ENCODE assay signal across 8 cellular contexts in genomic region chr2:44342854-44343253, GRCh38. TPM values are rescaled to one million over a fixed set of nuclear protein-coding genes. Genes with fewer than 3 reads are reported as not detected.
DNase-seq lines count a peak whose midpoint lies in the region; ATAC-seq and TF ChIP-seq lines count a peak whose summit lies in the region.

No MANE protein-coding gene starts in this region.

- H3K9me3 ChIP-seq in left ventricle myocardium inferior (replicated peaks) (no peaks in the 10 kb centered on the region), right cardiac atrium (ENCODE audit: control insufficient read depth, low read length) (no peaks in the 10 kb centered on the region), thyroid gland (no peaks in the 10 kb centered on the region)

- no peak overlapping the region for H3K4me3 ChIP-seq in left ventricle myocardium inferior
- no peak overlapping the region for H3K4me3 ChIP-seq in right cardiac atrium (ENCODE audit: low read length)
- H3K4me3 ChIP-seq in thyroid gland (replicated peaks in 1 of 3), result no peak overlapping the region

- WGBS in right cardiac atrium, result 92% methylated on average over 1 of the region's 1 CpG
- 94% methylated on average over 1 of the region's 1 CpG for WGBS in thyroid gland, 2 donors

- intact Hi-C loops in left ventricle myocardium inferior (cut with micrococcal nuclease), result no loop called here
- intact Hi-C loops in right cardiac atrium (cut with DNase I), result no loop called here
- intact Hi-C loops in thyroid gland (cut with DNase I), result no loop called here

- H3K27ac ChIP-seq in left ventricle myocardium inferior (replicated peaks) (no peak overlapping the region), right cardiac atrium (ENCODE audit: low read length) (no peak overlapping the region), thyroid gland (no peak overlapping the region)

- no peak overlapping the region for H3K4me3 Mint-ChIP-seq in endothelial cell (ENCODE audit: unreplicated experiment)

- TF ChIP-seq CTCF in left ventricle myocardium inferior (IDR thresholded peaks at IDR 0.05; ENCODE audit: borderline replicate concordance) (peak; percentile 48), endothelial cell (IDR thresholded peaks at IDR 0.05; ENCODE audit: unreplicated experiment) (peak; percentile 62), thyroid gland (IDR thresholded peaks at IDR 0.05) (peak in 4 of 6 experiments; percentile 31 to 54 (median 38))

- H3K4me1 Mint-ChIP-seq in endothelial cell (ENCODE audit: unreplicated experiment), result no peaks in the 10 kb centered on the region

- DNase-seq in left ventricle myocardium inferior (no peak), right cardiac atrium (no peak), NCI-H2196 (lab: John Stamatoyannopoulos, UW; ENCODE audit: unreplicated experiment) (peak; percentile 39), endothelial cell (ENCODE audit: low spot score) (no peak), thyroid gland (peak in 1 of 2 donors; percentile 13), GM19240 (ENCODE audit: insufficient read length, low spot score) (no peak)
- DNase-seq in stimulated activated CD4-positive, alpha-beta T cell treated with anti-CD3 and anti-CD28 coated beads, Interleukin-1b, Interleukin-23, amount 100 ng/mL, for 48 hours, result no peak

- TF ChIP-seq POLR2A in thyroid gland (IDR thresholded peaks at IDR 0.05), result no peak

- H3K4me1 ChIP-seq in left ventricle myocardium inferior, result peaks cover 10% of the 10 kb centered on the region
- no peaks in the 10 kb centered on the region for H3K4me1 ChIP-seq in right cardiac atrium (ENCODE audit: control insufficient read depth, insufficient read depth, low read length)
- peaks cover 5 to 9% of the 10 kb centered on the region in 2 donors for H3K4me1 ChIP-seq in thyroid gland

- H3K36me3 ChIP-seq in left ventricle myocardium inferior (peaks cover 73% of the 10 kb centered on the region), thyroid gland (peaks cover 10 to 30% of the 10 kb centered on the region in 2 donors)

- peaks cover 3% of the 10 kb centered on the region for H3K36me3 Mint-ChIP-seq in endothelial cell (ENCODE audit: low read depth, unreplicated experiment)

- no peaks in the 10 kb centered on the region for H3K9me3 Mint-ChIP-seq in endothelial cell (ENCODE audit: unreplicated experiment)

- no peaks in the 10 kb centered on the region for H3K27me3 Mint-ChIP-seq in endothelial cell (ENCODE audit: unreplicated experiment)

- no peak overlapping the region for H3K27ac Mint-ChIP-seq in endothelial cell (ENCODE audit: unreplicated experiment)

- H3K27me3 ChIP-seq in left ventricle myocardium inferior (ENCODE audit: low read depth) (no peaks in the 10 kb centered on the region), right cardiac atrium (ENCODE audit: control insufficient read depth, insufficient read depth) (no peaks in the 10 kb centered on the region), thyroid gland (no peaks in the 10 kb centered on the region)

- ATAC-seq in right cardiac atrium, result no peak
- ATAC-seq in GM21381 (IDR thresholded peaks at IDR 0.05; ENCODE audit: unreplicated experiment), result no peak

RNA-seq across cellular contexts. Expression of gene PREPL, which starts 18.4 kb away (rescaled TPM):
- 86.1 TPM for total RNA-seq in left ventricle myocardium inferior
- total RNA-seq in right cardiac atrium, result 100 to 1,000 TPM in 2 of 4 donors, 10 to 100 TPM in 2; 94.1 to 104 (median 100) TPM
- 36.3 TPM for polyA plus RNA-seq in right cardiac atrium
- 16.3 TPM for total RNA-seq in endothelial cell (ENCODE audit: unreplicated experiment)
- total RNA-seq in thyroid gland, result 10 to 100 TPM; 70.0 to 93.2 (median 72.3) TPM

RNA-seq across cellular contexts. Expression of gene CAMKMT, which starts 18.9 kb away (rescaled TPM):
- total RNA-seq in left ventricle myocardium inferior (4.8 TPM), right cardiac atrium (1 to 10 TPM; 5.4 to 6.3 (median 5.8) TPM), endothelial cell (ENCODE audit: unreplicated experiment) (8.4 TPM), thyroid gland (10 to 100 TPM; 13.5 to 23.7 (median 17.2) TPM)
- polyA plus RNA-seq in right cardiac atrium, result 4.6 TPM
